Comparison of ENCODE assay signal across 22 cellular contexts in genomic region chr17:51244041-51244440, GRCh38. TPM values are rescaled to one million over a fixed set of nuclear protein-coding genes. Genes with fewer than 3 reads are reported as not detected.
DNase-seq lines count a peak whose midpoint lies in the region; ATAC-seq, FAIRE-seq and TF ChIP-seq lines count a peak whose summit lies in the region.
"Had no signal": no experiment of that assay in that cellular context is flagged by ENCODE, and none has a peak within 500 bp of the region (broad histone marks: within the 10 kb centered on the region; RNA-seq: fewer than 3 reads in every experiment).

No MANE protein-coding gene starts in this region.

- H2BK12ac ChIP-seq in H1 (ENCODE audit: low read depth, low read length) = no peak overlapping the region

- H3K4ac ChIP-seq in H1 (replicated peaks; ENCODE audit: insufficient read length, low read depth, low read length) = no peak overlapping the region

- CTCF ChIA-PET in H1 (lab: Charles Lee; ENCODE audit: partially characterized antibody) = interaction anchor here (1.0 kb wide), 1 partner anchor 8 kb away, joined by 3 read pairs; no protein-coding TSS in a partner anchor

- no peak overlapping the region for H2AK5ac ChIP-seq in H1 (ENCODE audit: low read depth, low read length)

- H4K20me1 ChIP-seq in H1 (replicated peaks in 1 of 2; ENCODE audit: control insufficient read depth in 1 of 2, insufficient read depth in 2 of 2, low read length in 2 of 2) = peaks cover 2 to 5% of the 10 kb centered on the region in 2 experiments

- H4K5ac ChIP-seq in H1 (ENCODE audit: insufficient read length, low read depth, low read length) = no peak overlapping the region

- WGBS in H1 (ENCODE audit: extremely low coverage in 1 of 2, insufficient coverage in 1 of 2, insufficient read length in 1 of 2, insufficient replicate concordance in 2 of 2, low coverage in 1 of 2, low lambda C conversion rate in 2 of 2, missing lambda C conversion rate in 1 of 2), 2 experiments = 81% methylated on average over 4 of the region's 4 CpGs; no CpG with 5 or more reads in 1 of the 2 experiments

- no peaks in the 10 kb centered on the region for H3K9me3 Mint-ChIP-seq in activated CD4-positive, alpha-beta T cell treated with anti-CD3 and anti-CD28 coated beads, Interleukin-2, amount 10 ng/mL, durations not matched to agents 24 days and 14 days
- H3K9me3 Mint-ChIP-seq in progenitor cell of endocrine pancreas (ENCODE audit: low read depth) = peaks cover 2% of the 10 kb centered on the region
- H3K9me3 Mint-ChIP-seq: CD14-positive monocyte; CD8-positive, alpha-beta memory T cell had no signal

- no peak for ATAC-seq in T-helper 17 cell

- no peaks in the 10 kb centered on the region for H3K79me1 ChIP-seq in H1 (ENCODE audit: low read depth, low read length)

- no peak for TF ChIP-seq RAD21 in H1 (IDR thresholded peaks at IDR 0.05 in 1 of 2, conservative IDR thresholded peaks at IDR 0.05 in 1 of 2; ENCODE audit: low read depth in 2 of 2, low read length in 2 of 2)

- TF ChIP-seq CTCF in H1 (IDR thresholded peaks at IDR 0.05; ENCODE audit: control extremely low read depth in 1 of 3, insufficient read depth in 1 of 3, low read depth in 1 of 3, low read length in 3 of 3) = no peak
- TF ChIP-seq CTCF in progenitor cell of endocrine pancreas (IDR thresholded peaks at IDR 0.05; ENCODE audit: unreplicated experiment) = no peak

- H2AFZ ChIP-seq in H1 (ENCODE audit: low read length) = no peak overlapping the region

- no peak overlapping the region for H3K4me3 ChIP-seq in H1 (ENCODE audit: extremely low read depth in 1 of 4, insufficient read depth in 2 of 4, low read depth in 3 of 4, low read length in 4 of 4)

- H3K56ac ChIP-seq in H1 (replicated peaks; ENCODE audit: insufficient read length, low read depth, low read length) = no peak overlapping the region

- intact Hi-C loops in activated CD4-positive, alpha-beta T cell treated with anti-CD3 and anti-CD28 coated beads, Interleukin-2, amount 10 ng/mL, durations not matched to agents 24 days and 14 days (cut with micrococcal nuclease) = no loop called here

- peaks cover 0 to 62% of the 10 kb centered on the region in 2 experiments; a peak in 2 of 4 replicates for H3K79me2 ChIP-seq in H1 (ENCODE audit: control insufficient read depth in 1 of 2, insufficient read depth in 2 of 2, low read length in 2 of 2)

- H2BK15ac ChIP-seq in H1 (ENCODE audit: low read length) = no peak overlapping the region

- H3K4me1 ChIP-seq in H1 (replicated peaks in 1 of 4; ENCODE audit: control insufficient read depth in 3 of 4, insufficient read depth in 4 of 4, low read length in 3 of 4) = no peaks in the 10 kb centered on the region
- H3K4me1 ChIP-seq: BE2C had no signal

- H3K9me3 ChIP-seq in T-helper 17 cell (ENCODE audit: control insufficient read depth, low read length, poor library complexity, severe bottlenecking) (no peaks in the 10 kb centered on the region), H1 (ENCODE audit: insufficient read depth in 2 of 2, low read depth in 1 of 2, low read length in 1 of 2) (no peaks in the 10 kb centered on the region)
- H3K9me3 ChIP-seq: BE2C had no signal

- no peak overlapping the region for H3K4me3 Mint-ChIP-seq in activated CD4-positive, alpha-beta T cell treated with anti-CD3 and anti-CD28 coated beads, Interleukin-2, amount 10 ng/mL, durations not matched to agents 24 days and 14 days
- H3K4me3 Mint-ChIP-seq in T-helper 17 cell = peak overlapping the region; percentile 21
- H3K4me3 Mint-ChIP-seq in progenitor cell of endocrine pancreas (ENCODE audit: low read depth) = no peak overlapping the region
- H3K4me3 Mint-ChIP-seq: CD14-positive monocyte; CD8-positive, alpha-beta memory T cell had no signal

- H3K36me3 Mint-ChIP-seq in activated CD4-positive, alpha-beta T cell treated with anti-CD3 and anti-CD28 coated beads, Interleukin-2, amount 10 ng/mL, durations not matched to agents 24 days and 14 days (ENCODE audit: low read depth) = peaks cover 15% of the 10 kb centered on the region
- no peaks in the 10 kb centered on the region for H3K36me3 Mint-ChIP-seq in T-helper 17 cell (ENCODE audit: low read depth)
- peaks cover 16% of the 10 kb centered on the region for H3K36me3 Mint-ChIP-seq in progenitor cell of endocrine pancreas (ENCODE audit: insufficient read depth)

- peak; percentile 11 for DNase-seq in activated CD4-positive, alpha-beta T cell treated with anti-CD3 and anti-CD28 coated beads, Interleukin-2, amount 10 ng/mL, durations not matched to agents 24 days and 14 days
- DNase-seq in activated CD4-positive, alpha-beta T cell treated with anti-CD3 and anti-CD28 coated beads for 4 hours = no peak
- DNase-seq in T-helper 17 cell (no peak), H1 (ENCODE audit: low read depth in 1 of 2, low spot score in 2 of 2) (no peak), progenitor cell of endocrine pancreas (ENCODE audit: low spot score, unreplicated experiment) (no peak), iPS-NIHi11 (ENCODE audit: low spot score) (no peak)
- no peak for DNase-seq in stimulated activated naive CD4-positive, alpha-beta T cell (lab: John Stamatoyannopoulos, UW)
- DNase-seq: ACHN; BE2C; CD8-positive, alpha-beta memory T cell; DMS53; HCEC 1CT; IMR-90; MM.1S; NCI-H2029 treated with DMSO at 0.1 percent for 48 hours; NCI-H2227 treated with DMSO at 0.1 percent for 48 hours; NCI-H526 treated with DMSO at 0.1 percent for 48 hours; SHP77 had no signal

- no peak overlapping the region for H3K23ac ChIP-seq in H1 (ENCODE audit: insufficient read length)

- H3K27me3 ChIP-seq in H1 (replicated peaks in 1 of 4; ENCODE audit: control insufficient read depth in 3 of 4, extremely low read depth in 1 of 4, insufficient read depth in 3 of 4, low read length in 3 of 4) = no peaks in the 10 kb centered on the region
- H3K27me3 ChIP-seq: BE2C had no signal

- H3K9ac ChIP-seq in H1 (replicated peaks in 1 of 4; ENCODE audit: extremely low read depth in 1 of 4, low read depth in 3 of 4, low read length in 3 of 4) = no peak overlapping the region
- H3K9ac ChIP-seq: KMS-11 had no signal

- FAIRE-seq in H1 (lab: Jason Lieb, UNC) = no peak

- H3K23me2 ChIP-seq in H1 (ENCODE audit: low read depth, low read length) = no peaks in the 10 kb centered on the region

- no peak overlapping the region for H3K14ac ChIP-seq in H1 (ENCODE audit: insufficient read length)

- no peak overlapping the region for H3K4me2 ChIP-seq in H1 (ENCODE audit: insufficient read depth in 1 of 2, low read depth in 2 of 2, low read length in 2 of 2)
- H3K4me2 ChIP-seq: KMS-11 had no signal

- H2BK20ac ChIP-seq in H1 (ENCODE audit: low read length) = no peak overlapping the region

- no peaks in the 10 kb centered on the region for H3K27me3 Mint-ChIP-seq in activated CD4-positive, alpha-beta T cell treated with anti-CD3 and anti-CD28 coated beads, Interleukin-2, amount 10 ng/mL, durations not matched to agents 24 days and 14 days
- H3K27me3 Mint-ChIP-seq in T-helper 17 cell (no peaks in the 10 kb centered on the region), progenitor cell of endocrine pancreas (no peaks in the 10 kb centered on the region)
- H3K27me3 Mint-ChIP-seq: CD8-positive, alpha-beta memory T cell had no signal

- no peak overlapping the region for H2BK120ac ChIP-seq in H1 (replicated peaks; ENCODE audit: low read depth, low read length)

- no peak for TF ChIP-seq POLR2A in H1 (IDR thresholded peaks at IDR 0.05; ENCODE audit: control extremely low read depth in 1 of 2, low read depth in 2 of 2, low read length in 2 of 2)

- no peak overlapping the region for H3K18ac ChIP-seq in H1 (ENCODE audit: extremely low read depth, low read length)

- no peak for TF ChIP-seq EP300 in H1 (IDR thresholded peaks at IDR 0.05; ENCODE audit: borderline replicate concordance in 1 of 2, low read depth in 2 of 2, low read length in 2 of 2)

- no peak overlapping the region for H3K27ac ChIP-seq in H1 (ENCODE audit: low read depth, low read length)
- H3K27ac ChIP-seq: 22Rv1, KMS-11, RWPE1 had no signal

- H2BK5ac ChIP-seq in H1 (ENCODE audit: low read depth, low read length) = peak overlapping the region; percentile 28; the same call in 1 of the 2 replicates

- no peak overlapping the region for H4K91ac ChIP-seq in H1 (replicated peaks; ENCODE audit: insufficient read length, low read length)

- no peak overlapping the region for H3K27ac Mint-ChIP-seq in activated CD4-positive, alpha-beta T cell treated with anti-CD3 and anti-CD28 coated beads, Interleukin-2, amount 10 ng/mL, durations not matched to agents 24 days and 14 days
- H3K27ac Mint-ChIP-seq in T-helper 17 cell (no peak overlapping the region), progenitor cell of endocrine pancreas (peak overlapping the region; percentile 35)

- POLR2A ChIA-PET in H1 (lab: Charles Lee; ENCODE audit: partially characterized antibody) = interaction anchor here (2.0 kb wide), 1 partner anchor 14 kb away, joined by 4 read pairs; no protein-coding TSS in a partner anchor

- H3K4me1 Mint-ChIP-seq in activated CD4-positive, alpha-beta T cell treated with anti-CD3 and anti-CD28 coated beads, Interleukin-2, amount 10 ng/mL, durations not matched to agents 24 days and 14 days = peaks cover 7% of the 10 kb centered on the region
- H3K4me1 Mint-ChIP-seq in T-helper 17 cell (peaks cover 30% of the 10 kb centered on the region), progenitor cell of endocrine pancreas (ENCODE audit: low read depth) (no peaks in the 10 kb centered on the region)

- no peak overlapping the region for H4K8ac ChIP-seq in H1 (ENCODE audit: extremely low read depth, insufficient read depth, low read length)

- H3K36me3 ChIP-seq in H1 (ENCODE audit: control insufficient read depth in 2 of 4, insufficient read depth in 4 of 4, low read length in 3 of 4) = peaks cover 0 to 3% (median 0%) of the 10 kb centered on the region in 4 experiments; a peak in 2 of 8 replicates
- H3K36me3 ChIP-seq: BE2C had no signal

RNA-seq across cellular contexts. Expression of gene MBTD1, which starts 15.8 kb away (rescaled TPM):
- 11.5 and 13.1 TPM in 2 replicates for total RNA-seq in activated CD4-positive, alpha-beta T cell treated with anti-CD3 and anti-CD28 coated beads, Interleukin-2, amount 10 ng/mL, durations not matched to agents 24 days and 14 days
- total RNA-seq in T-helper 17 cell (10 to 100 TPM; 27.5 to 33.7 TPM), progenitor cell of endocrine pancreas (47.6 and 50.7 TPM in 2 replicates)
- 51.4 TPM in 2 replicates for total RNA-seq in H1 (2021; fragmentation: NEBNext Ultra II Directional; extraction: Animal tissue kit (Norgen Biotek cat#: 25700))
- 10.9 and 20.3 TPM in 2 replicates for polyA plus RNA-seq in H1 (2011; rRNA removed)
- polyA plus RNA-seq in H1 (2011; cell fraction: cytosol; rRNA removed) = 22.4 TPM
- 9.3 TPM for polyA plus RNA-seq in H1 (2011; cell fraction: nucleus; rRNA removed)
- polyA plus RNA-seq in H1 (2012, experiment 1 of 2) = 17.7 to 36.7 TPM (median 25.0 TPM) in 4 replicates
- polyA plus RNA-seq in H1 (2012, experiment 2 of 2) = 1.8 TPM
- 21.6 TPM for polyA plus RNA-seq in H1 (2013, experiment 1 of 2)
- polyA plus RNA-seq in H1 (2013, experiment 2 of 2) = 20.7 TPM
- polyA minus RNA-seq in H1 (2011; rRNA and poly(A)+ RNA removed) = 31.9 and 42.1 TPM in 2 replicates
- polyA minus RNA-seq in H1 (2011; cell fraction: cytosol; rRNA and poly(A)+ RNA removed) = 22.8 TPM
- polyA minus RNA-seq in H1 (2011; cell fraction: nucleus; rRNA and poly(A)+ RNA removed) = 49.7 TPM

RNA-seq across cellular contexts. Expression of gene UTP18, which starts 16.3 kb away (rescaled TPM):
- 79.9 and 84.5 TPM in 2 replicates for total RNA-seq in activated CD4-positive, alpha-beta T cell treated with anti-CD3 and anti-CD28 coated beads, Interleukin-2, amount 10 ng/mL, durations not matched to agents 24 days and 14 days
- total RNA-seq in T-helper 17 cell (10 to 100 TPM; 49.3 to 54.1 TPM), progenitor cell of endocrine pancreas (35.3 and 38.0 TPM in 2 replicates)
- 79.6 and 85.7 TPM in 2 replicates for total RNA-seq in H1 (2021; fragmentation: NEBNext Ultra II Directional; extraction: Animal tissue kit (Norgen Biotek cat#: 25700))
- polyA plus RNA-seq in H1 (2011; rRNA removed) = 11.3 and 17.9 TPM in 2 replicates
- 35.0 TPM for polyA plus RNA-seq in H1 (2011; cell fraction: cytosol; rRNA removed)
- polyA plus RNA-seq in H1 (2011; cell fraction: nucleus; rRNA removed) = 8.4 TPM
- 51.7 to 77.2 TPM (median 55.6 TPM) in 4 replicates for polyA plus RNA-seq in H1 (2012, experiment 1 of 2)
- polyA plus RNA-seq in H1 (2012, experiment 2 of 2) = 15.4 TPM
- 55.7 TPM for polyA plus RNA-seq in H1 (2013, experiment 1 of 2)
- 56.7 TPM for polyA plus RNA-seq in H1 (2013, experiment 2 of 2)
- polyA minus RNA-seq in H1 (2011; rRNA and poly(A)+ RNA removed) = 14.1 and 17.6 TPM in 2 replicates
- 15.3 TPM for polyA minus RNA-seq in H1 (2011; cell fraction: cytosol; rRNA and poly(A)+ RNA removed)
- 19.3 TPM for polyA minus RNA-seq in H1 (2011; cell fraction: nucleus; rRNA and poly(A)+ RNA removed)
